In the genomic region with DNA sequence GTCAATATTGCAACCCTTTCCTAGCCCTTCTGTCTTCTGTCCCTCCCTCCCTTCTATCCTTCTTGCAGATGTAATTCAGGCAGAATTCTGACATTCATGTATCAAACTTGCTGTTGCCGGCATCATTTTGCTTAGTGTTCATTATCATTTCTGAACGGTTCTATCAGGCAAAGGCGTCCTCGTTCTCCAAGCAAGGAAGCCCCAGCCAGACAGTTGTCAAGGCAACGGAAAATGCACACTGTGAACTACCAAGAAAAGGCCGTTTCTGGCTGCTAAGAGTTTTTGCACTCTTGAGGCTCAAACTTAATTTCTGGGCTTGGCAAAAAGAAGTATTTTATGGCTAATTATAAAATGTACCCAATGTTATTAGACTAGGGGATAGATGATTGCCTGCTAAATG, we compare ENCODE assay signal across 34 cellular contexts.
"Had no signal": no experiment of that assay in that cellular context is flagged by ENCODE, and none has a peak within 500 bp of the region (broad histone marks: within the 10 kb centered on the region; RNA-seq: fewer than 3 reads in every experiment).

No MANE protein-coding gene starts in this region.

- H3K9me3 ChIP-seq: adrenal gland, body of pancreas, breast epithelium had no signal

- ATAC-seq: activated CD8-positive, alpha-beta T cell treated with anti-CD3 and anti-CD28 coated beads for 36 hours; activated naive CD4-positive, alpha-beta T cell treated with anti-CD3 and anti-CD28 coated beads, Interleukin-2, amount 50 U/mL, for 72 hours; activated T-cell treated with anti-CD3 and anti-CD28 coated beads, Interleukin-2, amount 50 U/mL, for 4 hours; activated T-cell treated with anti-CD3 and anti-CD28 coated beads, Interleukin-2, amount 50 U/mL, for 72 hours; activated T-helper 17 cell treated with anti-CD3 and anti-CD28 coated beads, Interleukin-2, amount 50 U/mL, for 72 hours; body of pancreas had no signal

- H3K27ac Mint-ChIP-seq: activated B cell treated with CpG ODN at 0.5 μM for 24 hours; activated CD4-positive, alpha-beta memory T cell treated with anti-CD3 and anti-CD28 coated beads for 36 hours; activated CD4-positive, alpha-beta T cell treated with anti-CD3 and anti-CD28 coated beads, Interleukin-2, amount 10 ng/mL, durations not matched to agents 24 days and 14 days; activated CD8-positive, alpha-beta T cell treated with anti-CD3 and anti-CD28 coated beads for 36 hours; activated naive CD4-positive, alpha-beta T cell treated with anti-CD3 and anti-CD28 coated beads for 36 hours; activated naive CD4-positive, alpha-beta T cell treated with anti-CD3 and anti-CD28 coated beads, Interleukin-2, amount 50 U/mL, for 72 hours; activated naive CD8-positive, alpha-beta T cell treated with anti-CD3 and anti-CD28 coated beads for 36 hours; activated T-cell treated with anti-CD3 and anti-CD28 coated beads, Interleukin-2, amount 50 U/mL, for 72 hours; activated T-helper 1 cell treated with anti-CD3 and anti-CD28 coated beads, Interleukin-12 subunit alpha, Interleukin-12 subunit beta, Interleukin-2, Interleukin-4 antibody, amounts not matched to agents 30 ng/mL and 10 ng/mL and 1 ng/mL, durations not matched to agents 14 hours and 24 hours and 36 hours; activated T-helper 17 cell treated with anti-CD3 and anti-CD28 coated beads, Interleukin-2, amount 50 U/mL, for 72 hours; T-helper 1 cell treated with Interleukin-12 subunit alpha and Interleukin-12 subunit beta and Interleukin-4 antibody, amounts not matched to agents 30 μg/mL and 1 μg/mL, for 36 hours; T-helper 2 cell treated with Interferon-gamma antibody and Interleukin-4, amounts not matched to agents 5 μg/mL and 100 μg/mL, for 36 hours had no signal

- H3K27me3 Mint-ChIP-seq: activated B cell treated with CpG ODN at 0.5 μM for 24 hours had no signal

- H3K4me1 Mint-ChIP-seq: activated B cell treated with CpG ODN at 0.5 μM for 24 hours; activated CD4-positive, alpha-beta T cell treated with anti-CD3 and anti-CD28 coated beads, Interleukin-2, amount 10 ng/mL, durations not matched to agents 24 days and 14 days; activated naive CD8-positive, alpha-beta T cell treated with anti-CD3 and anti-CD28 coated beads for 36 hours; activated T-helper 17 cell treated with anti-CD3 and anti-CD28 coated beads, Interleukin-2, amount 50 U/mL, for 72 hours had no signal

- H3K9me3 Mint-ChIP-seq: activated CD4-positive, alpha-beta memory T cell treated with anti-CD3 and anti-CD28 coated beads for 36 hours; activated CD4-positive, alpha-beta T cell treated with anti-CD3 and anti-CD28 coated beads, Interleukin-2, amount 10 ng/mL, durations not matched to agents 24 days and 14 days; activated T-helper 1 cell treated with anti-CD3 and anti-CD28 coated beads, Interleukin-12 subunit alpha, Interleukin-12 subunit beta, Interleukin-2, Interleukin-4 antibody, amounts not matched to agents 30 ng/mL and 10 ng/mL and 1 ng/mL, durations not matched to agents 14 hours and 24 hours and 36 hours; T-helper 1 cell treated with Interleukin-12 subunit alpha and Interleukin-12 subunit beta and Interleukin-4 antibody, amounts not matched to agents 30 μg/mL and 1 μg/mL, for 36 hours; T-helper 2 cell treated with Interferon-gamma antibody and Interleukin-4, amounts not matched to agents 5 μg/mL and 100 μg/mL, for 36 hours had no signal

- H3K4me3 Mint-ChIP-seq: activated B cell treated with CpG ODN at 0.5 μM for 24 hours; activated CD4-positive, alpha-beta memory T cell treated with anti-CD3 and anti-CD28 coated beads for 36 hours; activated CD4-positive, alpha-beta T cell treated with anti-CD3 and anti-CD28 coated beads, Interleukin-2, amount 10 ng/mL, durations not matched to agents 24 days and 14 days; activated CD8-positive, alpha-beta T cell treated with anti-CD3 and anti-CD28 coated beads for 36 hours; activated naive CD4-positive, alpha-beta T cell treated with anti-CD3 and anti-CD28 coated beads for 36 hours; activated naive CD8-positive, alpha-beta T cell treated with anti-CD3 and anti-CD28 coated beads for 36 hours; activated T-cell treated with anti-CD3 and anti-CD28 coated beads, Interleukin-2, amount 50 U/mL, for 4 hours; activated T-cell treated with anti-CD3 and anti-CD28 coated beads, Interleukin-2, amount 50 U/mL, for 72 hours; activated T-helper 1 cell treated with anti-CD3 and anti-CD28 coated beads, Interleukin-12 subunit alpha, Interleukin-12 subunit beta, Interleukin-2, Interleukin-4 antibody, amounts not matched to agents 30 ng/mL and 10 ng/mL and 1 ng/mL, durations not matched to agents 14 hours and 24 hours and 36 hours; activated T-helper 17 cell treated with anti-CD3 and anti-CD28 coated beads, Interleukin-2, amount 50 U/mL, for 72 hours; T-helper 1 cell treated with Interleukin-12 subunit alpha and Interleukin-12 subunit beta and Interleukin-4 antibody, amounts not matched to agents 30 μg/mL and 1 μg/mL, for 36 hours; T-helper 2 cell treated with Interferon-gamma antibody and Interleukin-4, amounts not matched to agents 5 μg/mL and 100 μg/mL, for 36 hours had no signal

- H3K36me3 ChIP-seq: adrenal gland, brain microvascular endothelial cell, breast epithelium had no signal

- DNase-seq: activated B cell treated with CpG ODN at 0.5 μM for 24 hours; activated CD4-positive, alpha-beta memory T cell treated with anti-CD3 and anti-CD28 coated beads for 36 hours; activated CD4-positive, alpha-beta T cell treated with anti-CD3 and anti-CD28 coated beads for 4 hours; activated CD4-positive, alpha-beta T cell treated with anti-CD3 and anti-CD28 coated beads, Interleukin-2, amount 10 ng/mL, durations not matched to agents 24 days and 14 days; activated CD4-positive, alpha-beta T cell treated with anti-CD3 and anti-CD28 coated beads, Interleukin-2, amount 50 U/mL, for 1 hour; activated CD4-positive, alpha-beta T cell treated with anti-CD3 and anti-CD28 coated beads, Interleukin-2, amount 50 U/mL, for 4 hours; activated CD4-positive, CD25-positive, alpha-beta regulatory T cell treated with anti-CD3 and anti-CD28 coated beads, Interleukin-2, amount 50 U/mL, for 72 hours; activated CD8-positive, alpha-beta memory T cell treated with anti-CD3 and anti-CD28 coated beads, Interleukin-2, amount 50 U/mL, for 4 hours; activated CD8-positive, alpha-beta T cell treated with anti-CD3 and anti-CD28 coated beads for 36 hours; activated effector memory CD4-positive, alpha-beta T cell treated with anti-CD3 and anti-CD28 coated beads, Interleukin-2, amount 50 U/mL, for 16 hours; activated gamma-delta T cell treated with Interleukin-2 at 50 U/mL for 16 hours; activated naive CD4-positive, alpha-beta T cell; activated naive CD4-positive, alpha-beta T cell treated with anti-CD3 and anti-CD28 coated beads for 36 hours; activated naive CD4-positive, alpha-beta T cell treated with anti-CD3 and anti-CD28 coated beads, Interleukin-2, amount 50 U/mL, for 16 hours; activated naive CD8-positive, alpha-beta T cell treated with anti-CD3 and anti-CD28 coated beads for 36 hours; activated T-cell treated with anti-CD3 and anti-CD28 coated beads for 4 hours; activated T-cell treated with anti-CD3 and anti-CD28 coated beads, Interleukin-2, amount 50 U/mL, for 1 hour; activated T-cell treated with anti-CD3 and anti-CD28 coated beads, Interleukin-2, amount 50 U/mL, for 4 hours; activated T-cell treated with anti-CD3 and anti-CD28 coated beads, Interleukin-2, amount 50 U/mL, for 72 hours; adrenal gland; amniotic stem cell; aorta; body of pancreas; brain microvascular endothelial cell; central memory CD4-positive, alpha-beta T cell; T-helper 2 cell; T-helper 9 cell had no signal

- H3K27ac ChIP-seq: adrenal gland, body of pancreas, brain microvascular endothelial cell, breast epithelium, VCaP had no signal

- H3K36me3 Mint-ChIP-seq: activated CD4-positive, alpha-beta memory T cell treated with anti-CD3 and anti-CD28 coated beads for 36 hours; activated naive CD4-positive, alpha-beta T cell treated with anti-CD3 and anti-CD28 coated beads, Interleukin-2, amount 50 U/mL, for 72 hours; activated naive CD8-positive, alpha-beta T cell treated with anti-CD3 and anti-CD28 coated beads for 36 hours had no signal

- H3K27me3 ChIP-seq: body of pancreas, brain microvascular endothelial cell had no signal

- H3K4me3 ChIP-seq: adrenal gland, body of pancreas, breast epithelium had no signal
